ENCODE assay signal across 26 cellular contexts in genomic region chr19:51294211-51294976, GRCh38. TPM values are rescaled to one million over a fixed set of nuclear protein-coding genes. Genes with fewer than 3 reads are reported as not detected.
DNase-seq lines count a peak whose midpoint lies in the region; TF ChIP-seq lines count a peak whose summit lies in the region.
"Had no signal": no experiment of that assay in that cellular context is flagged by ENCODE, and none has a peak within 500 bp of the region (broad histone marks: within the 10 kb centered on the region; RNA-seq: fewer than 3 reads in every experiment).

No MANE protein-coding gene starts in this region.

- H3K36me3 ChIP-seq in HUES6 (ENCODE audit: control insufficient read depth, insufficient read depth, low read length) (no peaks in the 10 kb centered on the region), mammary epithelial cell (ENCODE audit: insufficient read depth, low read length) (no peaks in the 10 kb centered on the region)
- H3K36me3 ChIP-seq: prostate gland, vagina had no signal

- H3K4me2 ChIP-seq in mammary epithelial cell (ENCODE audit: insufficient read depth, low read depth, low read length) = no peak overlapping the region

- WGBS in mammary epithelial cell (ENCODE audit: low coverage, missing lambda C conversion rate) = 56% methylated on average over 20 of the region's 23 CpGs

- H3K9ac ChIP-seq in HUES6 (ENCODE audit: low read length) = peak overlapping the region; percentile 95
- no peak overlapping the region for H3K9ac ChIP-seq in mammary epithelial cell (ENCODE audit: insufficient read depth, low read length)

- H3K9me3 ChIP-seq in HUES6 (ENCODE audit: control insufficient read depth, insufficient read depth, low read depth, low read length) = peaks cover 10% of the 10 kb centered on the region
- H3K9me3 ChIP-seq in mammary epithelial cell (replicated peaks; ENCODE audit: insufficient read depth, low read length) = no peaks in the 10 kb centered on the region
- H3K9me3 ChIP-seq: prostate gland, testis, vagina had no signal

- no peaks in the 10 kb centered on the region for H4K20me1 ChIP-seq in mammary epithelial cell (ENCODE audit: insufficient read depth, low read length)

- H3K79me2 ChIP-seq in mammary epithelial cell (ENCODE audit: insufficient read depth, low read length) = no peaks in the 10 kb centered on the region

- in situ Hi-C loops in mammary epithelial cell (cut with MboI; ENCODE audit: low sequenced_read_pairs in 2 of 2) = no loop called here

- DNase-seq in NCI-H82 (lab: John Stamatoyannopoulos, UW) = peak; percentile 13
- DNase-seq in NCI-H82 treated with DMSO at 0.1 percent for 48 hours (lab: John Stamatoyannopoulos, UW; ENCODE audit: unreplicated experiment) = no peak
- DNase-seq in RPMI7951 (ENCODE audit: low read depth) = peak; percentile 26
- DNase-seq in iPS-NIHi11 (ENCODE audit: low spot score) = peak; percentile 26
- DNase-seq in NCI-H146 (lab: John Stamatoyannopoulos, UW) = no peak
- no peak for DNase-seq in mammary epithelial cell
- no peak for DNase-seq in NK-92 treated with Interleukin-12 subunit alpha and Interleukin-12 subunit beta, amount 100 ng/mL, for 24 hours (lab: John Stamatoyannopoulos, UW)
- DNase-seq: activated CD8-positive, alpha-beta T cell treated with anti-CD3 and anti-CD28 coated beads for 36 hours; activated naive CD4-positive, alpha-beta T cell treated with Interleukin-2 at 50 U/mL for 16 hours; amygdala; foreskin fibroblast; GF-D8; Kasumi-1; midbrain; NCI-H1436 treated with DMSO at 0.1 percent for 48 hours; NCI-H2171; NCI-H524 treated with DMSO at 0.1 percent for 48 hours; T-helper 9 cell; testis had no signal

- H3K4me3 ChIP-seq in HUES6 (ENCODE audit: low read depth, low read length) (peak overlapping the region; percentile 50; the same call in 1 of the 2 replicates), mammary epithelial cell (replicated peaks in 1 of 3; ENCODE audit: insufficient read depth in 1 of 3, low read depth in 2 of 3, low read length in 3 of 3) (no peak overlapping the region)
- H3K4me3 ChIP-seq: prostate gland, testis, vagina had no signal

- H3K27ac ChIP-seq in HUES6 (ENCODE audit: low read depth, low read length) (peak overlapping the region; percentile 90), mammary epithelial cell (ENCODE audit: insufficient read depth, low read depth, low read length) (no peak overlapping the region)
- H3K27ac ChIP-seq: prostate gland, testis, vagina had no signal

- peaks cover 49% of the 10 kb centered on the region for H3K4me1 ChIP-seq in HUES6 (ENCODE audit: control insufficient read depth, insufficient read depth, low read length)
- H3K4me1 ChIP-seq in mammary epithelial cell (ENCODE audit: insufficient read depth, low read length) = no peaks in the 10 kb centered on the region
- H3K4me1 ChIP-seq: prostate gland, testis, vagina had no signal

- CTCF ChIA-PET in mammary epithelial cell (lab: Charles Lee; ENCODE audit: low non-redundant PET) = no interaction called here

- intact Hi-C loops in mammary epithelial cell (cut with micrococcal nuclease) = no loop called here

- no TSS peak for BruUV-seq in mammary epithelial cell (replicated peaks; lab: Mats Ljungman, UMichigan)

- dilution Hi-C loops in mammary epithelial cell (cut with HindIII; ENCODE audit: low sequenced_read_pairs) = no loop called here

- no peaks in the 10 kb centered on the region; the same call in 1 of the 2 replicates for H3K27me3 ChIP-seq in HUES6 (ENCODE audit: control insufficient read depth, insufficient read depth, low read length)
- peaks cover 11% of the 10 kb centered on the region for H3K27me3 ChIP-seq in mammary epithelial cell (ENCODE audit: insufficient read depth, low read length)
- H3K27me3 ChIP-seq: testis, vagina had no signal

- H2AFZ ChIP-seq in mammary epithelial cell (ENCODE audit: low read depth, low read length) = no peak overlapping the region

- no peak for TF ChIP-seq CTCF in mammary epithelial cell (conservative IDR thresholded peaks at IDR 0.05 in 1 of 2, IDR thresholded peaks at IDR 0.05 in 1 of 2; ENCODE audit: extremely low read depth in 1 of 2, insufficient read depth in 1 of 2, low read depth in 1 of 2, low read length in 2 of 2)

RNA-seq across cellular contexts. Expression of gene IGLON5, which starts 17.1 kb away (rescaled TPM):
- not detected in 2 replicates for total RNA-seq in RPMI7951 (2014; rRNA removed; shearing (Covaris generic))
- total RNA-seq in mammary epithelial cell = not detected
- not detected for polyA plus RNA-seq in mammary epithelial cell
- polyA minus RNA-seq in mammary epithelial cell = not detected
- total RNA-seq: cardiac septum, dermis microvascular lymphatic vessel endothelial cell, vagina had no signal
- polyA plus RNA-seq: BJ had no signal

RNA-seq across cellular contexts. Expression of gene SIGLECL1, which starts 43.5 kb away (rescaled TPM):
- not detected in 2 replicates for total RNA-seq in RPMI7951 (2014; rRNA removed; shearing (Covaris generic))
- not detected for total RNA-seq in mammary epithelial cell
- polyA plus RNA-seq in mammary epithelial cell = not detected
- not detected for polyA minus RNA-seq in mammary epithelial cell
- total RNA-seq: activated CD8-positive, alpha-beta T cell treated with anti-CD3 and anti-CD28 coated beads for 36 hours; cardiac septum; dermis microvascular lymphatic vessel endothelial cell; vagina had no signal
- polyA plus RNA-seq: BJ, neural cell had no signal

RNA-seq across cellular contexts. Expression of gene VSIG10L, which starts 47.5 kb away (rescaled TPM):
- 1.3 and 1.7 TPM in 2 replicates for total RNA-seq in RPMI7951 (2014; rRNA removed; shearing (Covaris generic))
- 1 to 10 TPM in 1 of 2 donors, under 1 TPM in 1; 0.67 to 1.5 TPM for total RNA-seq in mammary epithelial cell
- polyA plus RNA-seq in mammary epithelial cell = 0.60 TPM
- polyA minus RNA-seq in mammary epithelial cell = not detected

Comparison
In these comparisons a context has a peak if more than half of its experiments do, and no peak if none do; other contexts are left out.
1. DNase-seq: peak in NCI-H82 (single experiment), RPMI7951 (single experiment) and iPS-NIHi11 (single experiment); none in NCI-H82 treated with DMSO at 0.1 percent for 48 hours (single experiment), NCI-H146 (single experiment), mammary epithelial cell (single experiment) and NK-92 treated with Interleukin-12 subunit alpha and Interleukin-12 subunit beta, amount 100 ng/mL, for 24 hours (single experiment).